Comparison of ENCODE assay signal across 1 cellular context in genomic region chr4:7581477-7581876, GRCh38.
A peak's percentile ranks its signal among the peaks of the same experiment; 100 is the strongest.
TF ChIP-seq lines count a peak whose summit lies in the region.

No MANE protein-coding gene starts in this region.

TF ChIP-seq in HCT116, 20 proteins besides CTCF, POLR2A, EP300 and RAD21 (continued from another document):
- peak; percentile 97 for TF ChIP-seq REST (IDR thresholded peaks at IDR 0.05; ENCODE audit: low read depth)
